ENCODE assay signal across 1 cellular context in the genomic region with DNA sequence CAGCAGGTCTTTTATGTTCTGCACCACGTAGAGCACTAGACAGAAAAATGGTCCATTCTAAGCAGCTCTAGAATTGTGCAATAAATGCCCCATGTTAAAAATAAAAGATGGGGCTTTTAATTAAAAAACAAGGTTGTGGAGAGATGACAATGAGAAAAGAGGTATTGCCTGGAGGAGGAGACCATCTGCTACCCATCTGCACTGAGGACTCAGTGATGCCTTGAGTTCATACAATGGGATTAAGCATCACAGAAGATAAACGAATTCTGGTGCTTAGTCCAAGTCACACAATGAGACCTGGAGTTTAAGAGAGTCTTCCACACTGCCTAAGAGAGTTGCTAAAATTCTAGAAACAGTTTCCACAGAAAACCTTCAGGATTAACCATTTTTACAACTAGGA.
TF ChIP-seq lines count a peak whose summit lies in the region.

No MANE protein-coding gene starts in this region.

TF ChIP-seq in IMR-90, 13 proteins besides CTCF, POLR2A, EP300 and RAD21 (continued from another document):
- TF ChIP-seq, protein P1, sequence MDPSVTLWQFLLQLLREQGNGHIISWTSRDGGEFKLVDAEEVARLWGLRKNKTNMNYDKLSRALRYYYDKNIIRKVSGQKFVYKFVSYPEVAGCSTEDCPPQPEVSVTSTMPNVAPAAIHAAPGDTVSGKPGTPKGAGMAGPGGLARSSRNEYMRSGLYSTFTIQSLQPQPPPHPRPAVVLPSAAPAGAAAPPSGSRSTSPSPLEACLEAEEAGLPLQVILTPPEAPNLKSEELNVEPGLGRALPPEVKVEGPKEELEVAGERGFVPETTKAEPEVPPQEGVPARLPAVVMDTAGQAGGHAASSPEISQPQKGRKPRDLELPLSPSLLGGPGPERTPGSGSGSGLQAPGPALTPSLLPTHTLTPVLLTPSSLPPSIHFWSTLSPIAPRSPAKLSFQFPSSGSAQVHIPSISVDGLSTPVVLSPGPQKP (IDR thresholded peaks at IDR 0.05; ENCODE audit: borderline replicate concordance, low read depth, low read length), result no peak
- TF ChIP-seq MAZ (IDR thresholded peaks at IDR 0.05; ENCODE audit: borderline replicate concordance, low read depth, low read length), result no peak
